ENCODE assay signal across 22 cellular contexts in the genomic region with DNA sequence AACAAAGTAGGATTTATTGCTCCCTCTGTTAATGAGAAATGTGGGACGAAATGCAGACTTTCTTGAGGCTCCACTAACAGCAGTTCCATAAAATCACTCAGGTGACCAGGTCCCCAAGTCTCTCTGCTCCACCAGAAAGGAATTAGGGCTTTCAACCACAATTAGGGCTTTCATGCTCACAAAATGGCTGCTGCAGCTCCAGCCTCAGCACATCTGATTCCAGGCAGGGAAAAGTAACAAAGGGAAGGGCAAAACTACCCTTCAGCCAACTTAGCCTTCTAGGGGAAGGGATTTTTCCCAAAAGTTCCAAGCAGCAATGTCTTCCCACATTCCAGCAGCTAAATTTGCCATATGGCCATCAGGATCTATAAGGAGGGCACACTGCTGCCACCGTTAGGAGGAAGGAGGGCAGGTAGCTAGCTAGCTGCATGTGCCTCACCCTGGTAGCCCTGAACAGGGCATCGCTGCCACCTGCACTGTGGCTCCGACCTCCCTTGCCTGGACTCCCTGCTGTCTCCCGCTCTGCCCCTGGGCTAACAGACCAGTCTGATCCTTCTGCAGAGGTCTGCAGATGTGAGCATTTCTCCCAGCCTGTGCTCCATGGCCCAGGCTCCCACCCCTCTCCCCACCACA. TPM values are rescaled to one million over a fixed set of nuclear protein-coding genes. Genes with fewer than 3 reads are reported as not detected.
A peak's percentile ranks its signal among the peaks of the same experiment; 100 is the strongest.
DNase-seq lines count a peak whose midpoint lies in the region; ATAC-seq and TF ChIP-seq lines count a peak whose summit lies in the region.
"Had no signal": no experiment of that assay in that cellular context is flagged by ENCODE, and none has a peak within 500 bp of the region (broad histone marks: within the 10 kb centered on the region; RNA-seq: fewer than 3 reads in every experiment).

No MANE protein-coding gene starts in this region.

- H3K9me3 ChIP-seq in DND-41 (ENCODE audit: insufficient read depth, low read length, severe bottlenecking) (no peaks in the 10 kb centered on the region), BE2C (no peaks in the 10 kb centered on the region)
- H3K9me3 ChIP-seq: Caco-2 had no signal

- H3K36me3 ChIP-seq in DND-41 (ENCODE audit: insufficient read depth, low read length) = no peaks in the 10 kb centered on the region
- no peaks in the 10 kb centered on the region for H3K36me3 ChIP-seq in H7 (replicated peaks; ENCODE audit: control insufficient read depth, insufficient read depth, low read length)
- H3K36me3 ChIP-seq in BE2C = no peaks in the 10 kb centered on the region
- H3K36me3 ChIP-seq: BLaER1 treated with 17β-estradiol and CSF1 and Interleukin-3, amounts not matched to agents 10 nM and 100 nM had no signal

- H2AFZ ChIP-seq in DND-41 (ENCODE audit: low read depth, low read length) = no peak overlapping the region

- H3K4me2 ChIP-seq in DND-41 (ENCODE audit: insufficient read depth, low read length) = no peak overlapping the region
- H3K4me2 ChIP-seq: BLaER1 treated with 17β-estradiol and CSF1 and Interleukin-3, amounts not matched to agents 10 nM and 100 nM had no signal

- H3K79me2 ChIP-seq in DND-41 (ENCODE audit: insufficient read depth, low read length) = no peaks in the 10 kb centered on the region

- no peaks in the 10 kb centered on the region for H3K36me3 Mint-ChIP-seq in dendritic cell treated with granulocyte-macrophage colony-stimulating factor and Interleukin-4, amounts not matched to agents 40 ng/mL and 50 ng/mL, for 4 days (ENCODE audit: low read depth)
- H3K36me3 Mint-ChIP-seq in stimulated activated effector memory CD8-positive, alpha-beta T cell treated with anti-CD3 and anti-CD28 coated beads, Interleukin-12 subunit alpha, Interleukin-12 subunit beta, amount 100 ng/mL, for 72 hours = no peaks in the 10 kb centered on the region
- no peaks in the 10 kb centered on the region for H3K36me3 Mint-ChIP-seq in T-cell
- H3K36me3 Mint-ChIP-seq: CD4-positive, alpha-beta memory T cell had no signal

- POLR2A ChIA-PET in T-cell (lab: Charles Lee) = no interaction called here

- no peak for DNase-seq in DND-41
- peak; percentile 38 for DNase-seq in H7
- no peak for DNase-seq in stimulated activated effector memory CD8-positive, alpha-beta T cell treated with anti-CD3 and anti-CD28 coated beads, Interleukin-12 subunit alpha, Interleukin-12 subunit beta, amount 100 ng/mL, for 72 hours (ENCODE audit: low spot score in 2 of 2)
- DNase-seq in NCI-H345 treated with DMSO at 0.1 percent for 48 hours (lab: John Stamatoyannopoulos, UW; ENCODE audit: unreplicated experiment) = no peak
- DNase-seq in T-cell = no peak
- DNase-seq in BE2C = no peak
- DNase-seq: ACHN; Caco-2; CD4-positive, alpha-beta memory T cell; DMS153; KG1; NCI-H1092; NCI-H1436; NCI-H187 treated with DMSO at 0.1 percent for 48 hours; NCI-H2227 treated with DMSO at 0.1 percent for 48 hours; NCI-H510A treated with DMSO at 0.1 percent for 48 hours; NCI-H748 treated with DMSO at 0.1 percent for 48 hours had no signal

- H3K4me1 Mint-ChIP-seq in dendritic cell treated with granulocyte-macrophage colony-stimulating factor and Interleukin-4, amounts not matched to agents 40 ng/mL and 50 ng/mL, for 4 days (ENCODE audit: low read depth) = no peaks in the 10 kb centered on the region
- no peaks in the 10 kb centered on the region for H3K4me1 Mint-ChIP-seq in stimulated activated effector memory CD8-positive, alpha-beta T cell treated with anti-CD3 and anti-CD28 coated beads, Interleukin-12 subunit alpha, Interleukin-12 subunit beta, amount 100 ng/mL, for 72 hours
- no peaks in the 10 kb centered on the region for H3K4me1 Mint-ChIP-seq in T-cell
- H3K4me1 Mint-ChIP-seq: CD4-positive, alpha-beta memory T cell had no signal

- H3K4me3 ChIP-seq in DND-41 (ENCODE audit: low read depth in 1 of 2, low read length in 2 of 2) = no peak overlapping the region
- H3K4me3 ChIP-seq in H7 (ENCODE audit: insufficient read depth, low read depth, low read length) = no peak overlapping the region
- H3K4me3 ChIP-seq in BE2C (ENCODE audit: low read depth, low read length) = no peak overlapping the region
- H3K4me3 ChIP-seq: BLaER1 treated with 17β-estradiol and CSF1 and Interleukin-3, amounts not matched to agents 10 nM and 100 nM had no signal

- ATAC-seq in DND-41 (ENCODE audit: insufficient read depth, low read depth) (no peak), T-cell (replicated peaks in 1 of 4) (no peak)
- ATAC-seq in stimulated activated effector memory CD8-positive, alpha-beta T cell treated with anti-CD3 and anti-CD28 coated beads, Interleukin-12 subunit alpha, Interleukin-12 subunit beta, amount 100 ng/mL, for 72 hours = peak; percentile 31
- ATAC-seq: Panc1 had no signal

- no peaks in the 10 kb centered on the region for H3K9me3 Mint-ChIP-seq in dendritic cell treated with granulocyte-macrophage colony-stimulating factor and Interleukin-4, amounts not matched to agents 40 ng/mL and 50 ng/mL, for 4 days
- H3K9me3 Mint-ChIP-seq in stimulated activated effector memory CD8-positive, alpha-beta T cell treated with anti-CD3 and anti-CD28 coated beads, Interleukin-12 subunit alpha, Interleukin-12 subunit beta, amount 100 ng/mL, for 72 hours = no peaks in the 10 kb centered on the region
- no peaks in the 10 kb centered on the region for H3K9me3 Mint-ChIP-seq in T-cell

- no peak overlapping the region for H3K27ac ChIP-seq in DND-41 (ENCODE audit: low read length)
- H3K27ac ChIP-seq: BLaER1 treated with 17β-estradiol and CSF1 and Interleukin-3, amounts not matched to agents 10 nM and 100 nM had no signal

- no peak overlapping the region for H3K9ac ChIP-seq in DND-41 (ENCODE audit: low read depth, low read length)
- H3K9ac ChIP-seq: BLaER1 treated with 17β-estradiol and CSF1 and Interleukin-3, amounts not matched to agents 10 nM and 100 nM had no signal

- intact Hi-C loops in dendritic cell treated with granulocyte-macrophage colony-stimulating factor and Interleukin-4, amounts not matched to agents 40 ng/mL and 50 ng/mL, for 4 days (cut with micrococcal nuclease) = no loop called here

- peak; percentile 10 for TF ChIP-seq CTCF in DND-41 (IDR thresholded peaks at IDR 0.05; ENCODE audit: borderline replicate concordance, extremely low read depth, low read length, poor library complexity, severe bottlenecking)
- no peak for TF ChIP-seq CTCF in BE2C (IDR thresholded peaks at IDR 0.05; ENCODE audit: low read depth, low read length)

- no peaks in the 10 kb centered on the region for H3K4me1 ChIP-seq in DND-41 (ENCODE audit: insufficient read depth, low read length)
- H3K4me1 ChIP-seq in BE2C = no peaks in the 10 kb centered on the region
- H3K4me1 ChIP-seq: BLaER1 treated with 17β-estradiol and CSF1 and Interleukin-3, amounts not matched to agents 10 nM and 100 nM; Caco-2 had no signal

- peaks cover 56% of the 10 kb centered on the region for H3K27me3 Mint-ChIP-seq in dendritic cell treated with granulocyte-macrophage colony-stimulating factor and Interleukin-4, amounts not matched to agents 40 ng/mL and 50 ng/mL, for 4 days
- H3K27me3 Mint-ChIP-seq in T-cell = peaks cover 48 to 53% of the 10 kb centered on the region in 2 donors

- peak overlapping the region; percentile 24 for H3K27ac Mint-ChIP-seq in dendritic cell treated with granulocyte-macrophage colony-stimulating factor and Interleukin-4, amounts not matched to agents 40 ng/mL and 50 ng/mL, for 4 days
- H3K27ac Mint-ChIP-seq in stimulated activated effector memory CD8-positive, alpha-beta T cell treated with anti-CD3 and anti-CD28 coated beads, Interleukin-12 subunit alpha, Interleukin-12 subunit beta, amount 100 ng/mL, for 72 hours = no peak overlapping the region
- no peak overlapping the region for H3K27ac Mint-ChIP-seq in T-cell
- H3K27ac Mint-ChIP-seq: CD4-positive, alpha-beta memory T cell had no signal

- H3K27me3 ChIP-seq in DND-41 (ENCODE audit: insufficient read depth, low read length, poor library complexity) (peaks cover 7% of the 10 kb centered on the region), H7 (ENCODE audit: control insufficient read depth, insufficient read depth, low read length) (no peaks in the 10 kb centered on the region), BE2C (no peaks in the 10 kb centered on the region; the same call in 1 of the 2 replicates)

- H4K20me1 ChIP-seq in DND-41 (ENCODE audit: insufficient read depth, low read length) = no peaks in the 10 kb centered on the region
- H4K20me1 ChIP-seq: BLaER1 treated with 17β-estradiol and CSF1 and Interleukin-3, amounts not matched to agents 10 nM and 100 nM had no signal

- H3K4me3 Mint-ChIP-seq in dendritic cell treated with granulocyte-macrophage colony-stimulating factor and Interleukin-4, amounts not matched to agents 40 ng/mL and 50 ng/mL, for 4 days = no peak overlapping the region
- H3K4me3 Mint-ChIP-seq in stimulated activated effector memory CD8-positive, alpha-beta T cell treated with anti-CD3 and anti-CD28 coated beads, Interleukin-12 subunit alpha, Interleukin-12 subunit beta, amount 100 ng/mL, for 72 hours = no peak overlapping the region
- no peak overlapping the region for H3K4me3 Mint-ChIP-seq in T-cell
- H3K4me3 Mint-ChIP-seq: CD4-positive, alpha-beta memory T cell had no signal

- CTCF ChIA-PET in T-cell (lab: Charles Lee) = no interaction called here

RNA-seq across cellular contexts. Expression of gene CFAP100, which starts 12.8 kb away (rescaled TPM):
- total RNA-seq in H7 (2014; rRNA removed; shearing (Covaris generic)) = 0.24 and 1.5 TPM in 2 replicates
- not detected for total RNA-seq in T-cell
- not detected for polyA plus RNA-seq in BE2C (2012; ENCODE audit: insufficient read depth, insufficient read length, low read depth)
- total RNA-seq: Caco-2; CD4-positive, alpha-beta memory T cell; Daoy; H4 had no signal
- polyA plus RNA-seq: CD4-positive, alpha-beta memory T cell had no signal

RNA-seq across cellular contexts. Expression of gene KLF15, which starts 50.3 kb away (rescaled TPM):
- 8.5 and 10.5 TPM in 2 replicates for total RNA-seq in H7 (2014; rRNA removed; shearing (Covaris generic))
- under 1 TPM; 0.26 to 0.75 (median 0.35) TPM for total RNA-seq in T-cell
- 6.6 TPM for polyA plus RNA-seq in BE2C (2012; ENCODE audit: insufficient read depth, insufficient read length, low read depth)
- polyA plus RNA-seq: CD4-positive, alpha-beta memory T cell had no signal
